In the genomic region with DNA sequence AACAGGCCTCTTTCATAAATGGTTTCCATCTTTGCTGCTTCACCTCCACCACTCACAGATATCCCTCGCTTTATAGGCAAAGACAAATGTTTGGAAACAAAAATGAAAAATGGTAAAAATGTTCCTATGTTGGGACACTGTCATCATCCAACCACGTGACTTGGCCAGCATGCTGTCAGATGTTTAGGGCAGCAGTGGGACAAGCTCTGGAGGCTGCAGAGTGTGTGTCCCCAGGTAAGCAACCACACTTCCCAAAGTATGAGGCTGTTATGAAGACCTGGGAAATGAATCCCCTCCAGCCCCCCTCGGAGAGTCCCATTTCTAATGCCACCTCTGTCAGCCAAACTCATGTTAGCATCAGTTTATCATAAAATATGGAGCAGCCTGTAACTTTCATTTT, we compare ENCODE assay signal across 31 cellular contexts.
"Had no signal": no experiment of that assay in that cellular context is flagged by ENCODE, and none has a peak within 500 bp of the region (broad histone marks: within the 10 kb centered on the region; RNA-seq: fewer than 3 reads in every experiment).

No MANE protein-coding gene starts in this region.

- H3K27me3 Mint-ChIP-seq: stimulated activated naive CD8-positive, alpha-beta T cell treated with anti-CD3 and anti-CD28 coated beads, Interleukin-15, amount 100 ng/mL, for 72 hours had no signal

- H3K9me3 Mint-ChIP-seq: activated T-cell treated with anti-CD3 and anti-CD28 coated beads, Interleukin-2, amount 50 U/mL, for 72 hours; immature natural killer cell; natural killer cell; stimulated activated memory B cell treated with anti-CD40 and anti-IgM and Interleukin-4, amounts not matched to agents 10 μg/mL and 1 μg/mL and 100 μg/mL, for 72 hours; stimulated activated naive CD8-positive, alpha-beta T cell treated with anti-CD3 and anti-CD28 coated beads, Interleukin-15, amount 100 ng/mL, for 72 hours had no signal

- H3K4me1 Mint-ChIP-seq: immature natural killer cell; natural killer cell; stimulated activated memory B cell treated with anti-CD40 and anti-IgM and Interleukin-4, amounts not matched to agents 10 μg/mL and 1 μg/mL and 100 μg/mL, for 72 hours; stimulated activated naive CD8-positive, alpha-beta T cell treated with anti-CD3 and anti-CD28 coated beads, Interleukin-15, amount 100 ng/mL, for 72 hours had no signal

- H3K4me1 ChIP-seq: body of pancreas, colonic mucosa, uterus had no signal

- H3K4me3 Mint-ChIP-seq: activated naive CD8-positive, alpha-beta T cell; activated T-cell treated with anti-CD3 and anti-CD28 coated beads, Interleukin-2, amount 50 U/mL, for 72 hours; immature natural killer cell; natural killer cell; stimulated activated memory B cell treated with anti-CD40 and anti-IgM and Interleukin-4, amounts not matched to agents 10 μg/mL and 1 μg/mL and 100 μg/mL, for 72 hours; stimulated activated naive CD8-positive, alpha-beta T cell treated with anti-CD3 and anti-CD28 coated beads, Interleukin-15, amount 100 ng/mL, for 72 hours had no signal

- H3K27ac Mint-ChIP-seq: activated naive CD8-positive, alpha-beta T cell; activated T-cell treated with anti-CD3 and anti-CD28 coated beads, Interleukin-2, amount 50 U/mL, for 72 hours; immature natural killer cell; natural killer cell; stimulated activated memory B cell treated with anti-CD40 and anti-IgM and Interleukin-4, amounts not matched to agents 10 μg/mL and 1 μg/mL and 100 μg/mL, for 72 hours; stimulated activated naive CD8-positive, alpha-beta T cell treated with anti-CD3 and anti-CD28 coated beads, Interleukin-15, amount 100 ng/mL, for 72 hours had no signal

- H3K9me3 ChIP-seq: body of pancreas, colonic mucosa, transverse colon, uterus had no signal

- FAIRE-seq: endometrium, kidney, TTC549 had no signal

- ATAC-seq: activated T-cell treated with anti-CD3 and anti-CD28 coated beads, Interleukin-2, amount 50 U/mL, for 72 hours; body of pancreas; left colon; natural killer cell; stimulated activated memory B cell treated with anti-CD40 and anti-IgM and Interleukin-4, amounts not matched to agents 10 μg/mL and 1 μg/mL and 100 μg/mL, for 72 hours; stimulated activated naive CD8-positive, alpha-beta T cell treated with anti-CD3 and anti-CD28 coated beads, Interleukin-15, amount 100 ng/mL, for 72 hours had no signal

- H3K36me3 ChIP-seq: colonic mucosa, transverse colon, uterus had no signal

- H3K27ac ChIP-seq: body of pancreas, colonic mucosa, epithelial cell of prostate, uterus, VCaP had no signal

- DNase-seq: activated CD4-positive, alpha-beta T cell treated with anti-CD3 and anti-CD28 coated beads for 4 hours; activated CD4-positive, alpha-beta T cell treated with anti-CD3 and anti-CD28 coated beads, Interleukin-2, amount 50 U/mL, for 4 hours; activated naive CD4-positive, alpha-beta T cell treated with Interleukin-2 at 50 U/mL for 16 hours; activated T-cell treated with anti-CD3 and anti-CD28 coated beads for 4 hours; activated T-cell treated with anti-CD3 and anti-CD28 coated beads, Interleukin-2, amount 50 U/mL, for 72 hours; anterior cingulate cortex; body of pancreas; cerebellar nuclear complex; colonic mucosa; effector CD8-positive, alpha-beta T cell; head of caudate nucleus; hypothalamus; immature natural killer cell; kidney; left colon; mesenchymal stem cell; natural killer cell; posterior cingulate gyrus; right cardiac atrium; stimulated activated CD4-positive, alpha-beta T cell treated with anti-CD3 and anti-CD28 coated beads, Interleukin-4, amount 100 ng/mL, for 4 hours; stimulated activated CD8-positive, alpha-beta memory T cell treated with anti-CD3 and anti-CD28 coated beads, Interleukin-4, amount 100 ng/mL, for 48 hours; stimulated activated naive CD8-positive, alpha-beta T cell treated with anti-CD3 and anti-CD28 coated beads, Interleukin-15, amount 100 ng/mL, for 72 hours; T-helper 9 cell; transverse colon had no signal

- H3K36me3 Mint-ChIP-seq: activated naive CD8-positive, alpha-beta T cell; immature natural killer cell; natural killer cell; stimulated activated memory B cell treated with anti-CD40 and anti-IgM and Interleukin-4, amounts not matched to agents 10 μg/mL and 1 μg/mL and 100 μg/mL, for 72 hours had no signal

- H3K27me3 ChIP-seq: body of pancreas, colonic mucosa, transverse colon, uterus had no signal

- H3K4me3 ChIP-seq: body of pancreas, colonic mucosa, transverse colon, uterus had no signal
